25 cellular contexts compared by ENCODE assay signal in the genomic region with DNA sequence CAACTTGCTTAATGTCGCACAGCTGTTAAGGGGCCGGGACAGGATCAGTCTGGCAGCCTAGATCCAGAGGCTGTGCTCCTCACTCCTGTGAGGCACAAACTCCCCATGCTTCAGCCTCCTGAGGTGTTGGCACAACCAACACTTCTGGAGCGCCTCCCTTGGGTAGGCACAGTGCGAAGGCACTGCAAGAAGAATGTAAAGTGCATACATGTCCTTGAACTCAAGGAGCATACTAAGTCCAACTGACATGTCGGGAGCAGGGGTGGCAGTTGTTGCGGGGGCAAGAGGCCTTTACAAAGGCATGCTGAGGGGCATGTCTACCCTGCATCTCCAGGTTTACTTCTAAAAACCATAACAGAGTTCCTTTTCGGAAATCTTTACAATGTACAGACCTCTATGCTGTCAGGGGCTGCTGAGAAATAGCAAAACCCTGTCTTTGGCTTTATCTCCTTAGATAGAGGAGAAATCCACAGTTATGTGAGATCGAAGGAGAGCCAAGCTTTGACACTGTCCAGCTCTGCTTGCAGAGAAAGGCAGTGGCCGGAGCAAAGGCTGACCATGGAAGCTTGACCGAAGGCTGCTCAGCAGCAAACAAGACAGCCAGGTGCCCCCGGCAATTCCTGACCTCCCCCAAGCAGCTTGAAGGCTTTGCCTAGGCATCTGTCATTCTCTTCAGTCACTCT.
"Had no signal": no experiment of that assay in that cellular context is flagged by ENCODE, and none has a peak within 500 bp of the region (broad histone marks: within the 10 kb centered on the region; RNA-seq: fewer than 3 reads in every experiment).

No MANE protein-coding gene starts in this region.

- H3K27ac Mint-ChIP-seq: activated CD4-positive, alpha-beta T cell treated with anti-CD3 and anti-CD28 coated beads, Interleukin-2, amount 10 ng/mL, durations not matched to agents 24 days and 14 days; activated CD8-positive, alpha-beta T cell treated with anti-CD3 and anti-CD28 coated beads for 36 hours; activated T-helper 17 cell treated with anti-CD3 and anti-CD28 coated beads, Interleukin-2, amount 50 U/mL, for 72 hours; T-helper 17 cell had no signal

- H3K4me3 Mint-ChIP-seq: activated CD4-positive, alpha-beta T cell treated with anti-CD3 and anti-CD28 coated beads, Interleukin-2, amount 10 ng/mL, durations not matched to agents 24 days and 14 days; activated CD8-positive, alpha-beta T cell treated with anti-CD3 and anti-CD28 coated beads for 36 hours; activated T-cell treated with anti-CD3 and anti-CD28 coated beads, Interleukin-2, amount 50 U/mL, for 4 hours; activated T-helper 17 cell treated with anti-CD3 and anti-CD28 coated beads, Interleukin-2, amount 50 U/mL, for 72 hours; nephron; T-helper 17 cell had no signal

- H3K27me3 Mint-ChIP-seq: activated CD4-positive, alpha-beta T cell treated with anti-CD3 and anti-CD28 coated beads, Interleukin-2, amount 10 ng/mL, durations not matched to agents 24 days and 14 days; activated T-helper 17 cell treated with anti-CD3 and anti-CD28 coated beads, Interleukin-2, amount 50 U/mL, for 72 hours; T-helper 17 cell had no signal

- DNase-seq: activated CD4-positive, alpha-beta T cell treated with anti-CD3 and anti-CD28 coated beads, Interleukin-2, amount 10 ng/mL, durations not matched to agents 24 days and 14 days; activated CD4-positive, CD25-positive, alpha-beta regulatory T cell treated with anti-CD3 and anti-CD28 coated beads, Interleukin-2, amount 50 U/mL, for 72 hours; activated CD8-positive, alpha-beta T cell treated with anti-CD3 and anti-CD28 coated beads for 36 hours; activated gamma-delta T cell treated with Interleukin-2 at 50 U/mL for 16 hours; activated naive CD4-positive, alpha-beta T cell treated with anti-CD3 and anti-CD28 coated beads, Interleukin-2, amount 50 U/mL, for 16 hours; activated T-cell treated with anti-CD3 and anti-CD28 coated beads, Interleukin-2, amount 50 U/mL, for 4 hours; amygdala; central memory CD4-positive, alpha-beta T cell; foreskin keratinocyte; heart right ventricle; kidney glomerular epithelial cell; retina; spleen; stimulated activated CD4-positive, alpha-beta T cell treated with anti-CD3 and anti-CD28 coated beads, Interleukin-2, amount 100 ng/mL, for 48 hours; stimulated activated naive CD4-positive, alpha-beta T cell treated with Interleukin-2 at 50 U/mL for 16 hours; T-helper 17 cell; T1000; trophoblast cell had no signal

- H3K9me3 ChIP-seq: heart right ventricle, ovary, prostate gland, spleen, thoracic aorta, vagina had no signal

- H3K27me3 ChIP-seq: foreskin keratinocyte, heart right ventricle, ovary, spleen, vagina had no signal

- H3K36me3 ChIP-seq: heart right ventricle, ovary, prostate gland, spleen, thoracic aorta, vagina had no signal

- H3K4me1 ChIP-seq: foreskin keratinocyte, prostate gland, vagina had no signal

- H3K4me3 ChIP-seq: heart right ventricle, ovary, prostate gland, spleen, thoracic aorta, vagina had no signal

- ATAC-seq: activated CD8-positive, alpha-beta T cell treated with anti-CD3 and anti-CD28 coated beads for 36 hours; activated T-cell treated with anti-CD3 and anti-CD28 coated beads, Interleukin-2, amount 50 U/mL, for 4 hours; activated T-helper 17 cell treated with anti-CD3 and anti-CD28 coated beads, Interleukin-2, amount 50 U/mL, for 72 hours; foreskin keratinocyte; left lobe of liver; T-helper 17 cell had no signal

- H3K27ac ChIP-seq: foreskin keratinocyte, heart right ventricle, ovary, prostate gland, spleen, thoracic aorta, vagina had no signal

- H3K9me3 Mint-ChIP-seq: activated CD4-positive, alpha-beta T cell treated with anti-CD3 and anti-CD28 coated beads, Interleukin-2, amount 10 ng/mL, durations not matched to agents 24 days and 14 days; activated CD8-positive, alpha-beta T cell treated with anti-CD3 and anti-CD28 coated beads for 36 hours; activated T-cell treated with anti-CD3 and anti-CD28 coated beads, Interleukin-2, amount 50 U/mL, for 4 hours; activated T-helper 17 cell treated with anti-CD3 and anti-CD28 coated beads, Interleukin-2, amount 50 U/mL, for 72 hours; nephron had no signal
